In the genomic region with DNA sequence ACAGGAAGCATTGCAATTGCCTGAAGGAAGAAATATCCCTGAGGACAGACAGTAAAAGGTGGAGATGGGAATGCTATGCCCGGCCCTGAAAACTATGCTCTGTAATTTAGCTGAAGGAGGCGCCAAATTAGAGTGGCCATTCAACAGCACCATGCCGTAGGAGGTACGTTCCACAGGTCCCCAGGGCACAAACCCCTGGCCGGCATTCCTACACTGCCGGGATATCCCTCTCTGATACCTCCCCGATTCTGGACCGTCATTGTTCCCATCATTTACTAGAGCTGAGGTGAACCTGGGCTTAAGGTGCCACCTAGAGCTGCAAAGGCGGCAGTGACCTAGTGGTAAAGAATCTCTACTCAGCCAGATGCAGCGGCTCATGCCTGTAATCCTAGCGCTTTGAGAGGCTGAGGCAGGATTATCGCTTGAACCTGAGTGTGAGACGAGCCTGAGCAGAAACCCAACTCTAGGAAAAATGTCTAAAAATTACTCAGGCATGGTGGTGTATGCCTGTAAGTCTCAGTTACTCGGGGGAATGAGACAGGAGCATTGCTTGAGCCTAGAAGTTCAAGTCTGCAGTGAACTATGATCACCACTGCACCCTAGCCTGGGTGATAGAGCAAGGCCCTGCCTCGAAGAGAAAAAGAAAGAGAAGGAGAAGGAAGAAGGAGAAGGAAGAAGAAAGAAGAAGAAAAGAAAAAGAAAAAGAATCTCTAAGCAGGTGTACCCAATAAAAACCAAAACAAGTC, we compare ENCODE assay signal across 11 cellular contexts. TPM values are rescaled to one million over a fixed set of nuclear protein-coding genes. Genes with fewer than 3 reads are reported as not detected.
A peak's percentile ranks its signal among the peaks of the same experiment; 100 is the strongest.
DNase-seq lines count a peak whose midpoint lies in the region; ATAC-seq and TF ChIP-seq lines count a peak whose summit lies in the region.
"Had no signal": no experiment of that assay in that cellular context is flagged by ENCODE, and none has a peak within 500 bp of the region (broad histone marks: within the 10 kb centered on the region; RNA-seq: fewer than 3 reads in every experiment).

No MANE protein-coding gene starts in this region.

- peak; percentile 100 for ATAC-seq in WTC11
- ATAC-seq in upper lobe of right lung: peak; percentile 56
- no peak for ATAC-seq in natural killer cell

- no peaks in the 10 kb centered on the region for H3K9me3 ChIP-seq in iPS DF 6.9 (ENCODE audit: control insufficient read depth, insufficient read depth, low read length)
- no peaks in the 10 kb centered on the region for H3K9me3 ChIP-seq in upper lobe of right lung

- no peak overlapping the region for H3K4me3 ChIP-seq in iPS DF 6.9 (ENCODE audit: low read length)
- no peak overlapping the region for H3K4me3 ChIP-seq in upper lobe of right lung

- H3K27ac ChIP-seq in iPS DF 6.9 (ENCODE audit: low read length) (no peak overlapping the region), upper lobe of right lung (no peak overlapping the region)

- H3K4me3 Mint-ChIP-seq in activated naive CD4-positive, alpha-beta T cell treated with anti-CD3 and anti-CD28 coated beads for 36 hours: no peak overlapping the region
- peak overlapping the region; percentile 55 for H3K4me3 Mint-ChIP-seq in WTC11
- H3K4me3 Mint-ChIP-seq in natural killer cell: no peak overlapping the region
- H3K4me3 Mint-ChIP-seq: activated naive CD8-positive, alpha-beta T cell treated with anti-CD3 and anti-CD28 coated beads for 36 hours had no signal

- H3K27me3 ChIP-seq in iPS DF 6.9 (ENCODE audit: control insufficient read depth, insufficient read depth, low read length) (no peaks in the 10 kb centered on the region), upper lobe of right lung (peaks cover 6% of the 10 kb centered on the region)

- H3K36me3 Mint-ChIP-seq in activated naive CD4-positive, alpha-beta T cell treated with anti-CD3 and anti-CD28 coated beads for 36 hours (ENCODE audit: low read depth): no peaks in the 10 kb centered on the region
- H3K36me3 Mint-ChIP-seq in WTC11 (peaks cover 11% of the 10 kb centered on the region), natural killer cell (no peaks in the 10 kb centered on the region)
- H3K36me3 Mint-ChIP-seq: activated naive CD8-positive, alpha-beta T cell treated with anti-CD3 and anti-CD28 coated beads for 36 hours had no signal

- H3K27ac Mint-ChIP-seq in activated naive CD4-positive, alpha-beta T cell treated with anti-CD3 and anti-CD28 coated beads for 36 hours: no peak overlapping the region
- peak overlapping the region; percentile 69; the same call in 1 of the 2 replicates for H3K27ac Mint-ChIP-seq in WTC11
- no peak overlapping the region for H3K27ac Mint-ChIP-seq in natural killer cell
- H3K27ac Mint-ChIP-seq: activated naive CD8-positive, alpha-beta T cell treated with anti-CD3 and anti-CD28 coated beads for 36 hours had no signal

- H3K4me1 ChIP-seq in iPS DF 6.9 (ENCODE audit: control insufficient read depth, insufficient read depth, low read length): no peaks in the 10 kb centered on the region
- no peaks in the 10 kb centered on the region for H3K4me1 ChIP-seq in upper lobe of right lung

- WGBS in iPS DF 6.9 (ENCODE audit: insufficient coverage, insufficient read length): no CpG with 5 or more reads among the region's 15 CpGs

- peak; percentile 7 for DNase-seq in activated naive CD4-positive, alpha-beta T cell treated with anti-CD3 and anti-CD28 coated beads for 36 hours
- DNase-seq in activated naive CD4-positive, alpha-beta T cell treated with Interleukin-2 at 50 U/mL for 16 hours: no peak
- peak; percentile 68 for DNase-seq in WTC11 (ENCODE audit: low spot score)
- DNase-seq in iPS DF 6.9 (ENCODE audit: low read depth, low spot score): peak; percentile 78
- no peak for DNase-seq in upper lobe of right lung
- DNase-seq in HuH-7.5 (ENCODE audit: low spot score): no peak
- no peak for DNase-seq in natural killer cell
- no peak for DNase-seq in COLO829 (ENCODE audit: low spot score)
- DNase-seq: activated naive CD8-positive, alpha-beta T cell treated with anti-CD3 and anti-CD28 coated beads for 36 hours; GOT3; OCI-M1 had no signal

- CTCF ChIA-PET in activated naive CD4-positive, alpha-beta T cell treated with anti-CD3 and anti-CD28 coated beads for 36 hours (lab: Charles Lee): no interaction called here
- CTCF ChIA-PET in WTC11 (lab: Charles Lee): interaction anchor here (0.6 to 2.3 kb wide), 16 partner anchors 13 to 449 kb away, joined by 3 to 19 read pairs (median 4); partner anchors contain the start of genes PPP1R3C and TNKS2

- H3K36me3 ChIP-seq in iPS DF 6.9 (ENCODE audit: control insufficient read depth, insufficient read depth, low read length) (no peaks in the 10 kb centered on the region), upper lobe of right lung (no peaks in the 10 kb centered on the region)

- H3K9me3 Mint-ChIP-seq in activated naive CD4-positive, alpha-beta T cell treated with anti-CD3 and anti-CD28 coated beads for 36 hours: peaks cover 1% of the 10 kb centered on the region
- H3K9me3 Mint-ChIP-seq in WTC11 (peaks cover 20% of the 10 kb centered on the region), natural killer cell (no peaks in the 10 kb centered on the region)

- POLR2A ChIA-PET in WTC11 (lab: Charles Lee): interaction anchor here (0.7 kb wide), 1 partner anchor 178 kb away, joined by 4 read pairs; the partner anchor contains the start of gene BTAF1

- peaks cover 26% of the 10 kb centered on the region for H3K27me3 Mint-ChIP-seq in activated naive CD4-positive, alpha-beta T cell treated with anti-CD3 and anti-CD28 coated beads for 36 hours (ENCODE audit: low read depth)
- H3K27me3 Mint-ChIP-seq in WTC11 (ENCODE audit: low read depth) (peaks cover 13% of the 10 kb centered on the region), natural killer cell (ENCODE audit: low read depth in 2 of 2) (peaks cover 15 to 45% of the 10 kb centered on the region in 2 donors)

- intact Hi-C loops in activated naive CD4-positive, alpha-beta T cell treated with anti-CD3 and anti-CD28 coated beads for 36 hours (cut with micrococcal nuclease): no loop called here
- intact Hi-C loops in upper lobe of right lung (cut with DNase I) (no loop called here), natural killer cell (cut with micrococcal nuclease) (no loop called here)

- TF ChIP-seq CTCF in WTC11 (IDR thresholded peaks at IDR 0.05) (no peak), upper lobe of right lung (IDR thresholded peaks at IDR 0.05) (no peak), natural killer cell (IDR thresholded peaks at IDR 0.05) (no peak)

- no peaks in the 10 kb centered on the region for H3K4me1 Mint-ChIP-seq in activated naive CD4-positive, alpha-beta T cell treated with anti-CD3 and anti-CD28 coated beads for 36 hours (ENCODE audit: low read depth)
- H3K4me1 Mint-ChIP-seq in WTC11: peaks cover 10% of the 10 kb centered on the region
- H3K4me1 Mint-ChIP-seq in natural killer cell: no peaks in the 10 kb centered on the region
- H3K4me1 Mint-ChIP-seq: activated naive CD8-positive, alpha-beta T cell treated with anti-CD3 and anti-CD28 coated beads for 36 hours had no signal

TF ChIP-seq in WTC11, 78 proteins besides CTCF, POLR2A, EP300 and RAD21 (continues in another document):
- TF ChIP-seq NR2C2 (CRISPR knock-in tag; IDR thresholded peaks at IDR 0.05): no peak
- TF ChIP-seq SOX15 (CRISPR knock-in tag; IDR thresholded peaks at IDR 0.05): no peak
- TF ChIP-seq TCF7 (CRISPR knock-in tag; IDR thresholded peaks at IDR 0.05; ENCODE audit: low read depth): no peak
- no peak for TF ChIP-seq CREM (CRISPR knock-in tag; IDR thresholded peaks at IDR 0.05)
- no peak for TF ChIP-seq MXD4 (CRISPR knock-in tag; IDR thresholded peaks at IDR 0.05; ENCODE audit: borderline replicate concordance)
- TF ChIP-seq ZNF532 (CRISPR knock-in tag; IDR thresholded peaks at IDR 0.05; ENCODE audit: borderline replicate concordance): no peak
- TF ChIP-seq, protein P1, sequence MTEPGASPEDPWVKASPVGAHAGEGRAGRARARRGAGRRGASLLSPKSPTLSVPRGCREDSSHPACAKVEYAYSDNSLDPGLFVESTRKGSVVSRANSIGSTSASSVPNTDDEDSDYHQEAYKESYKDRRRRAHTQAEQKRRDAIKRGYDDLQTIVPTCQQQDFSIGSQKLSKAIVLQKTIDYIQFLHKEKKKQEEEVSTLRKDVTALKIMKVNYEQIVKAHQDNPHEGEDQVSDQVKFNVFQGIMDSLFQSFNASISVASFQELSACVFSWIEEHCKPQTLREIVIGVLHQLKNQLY (CRISPR knock-in tag; IDR thresholded peaks at IDR 0.05): no peak
- no peak for TF ChIP-seq ETV6 (CRISPR knock-in tag; IDR thresholded peaks at IDR 0.05)
- TF ChIP-seq FOXJ3 (CRISPR knock-in tag; IDR thresholded peaks at IDR 0.05; ENCODE audit: borderline replicate concordance): no peak
- no peak for TF ChIP-seq RORB (CRISPR knock-in tag; IDR thresholded peaks at IDR 0.05)

RNA-seq across cellular contexts. Expression of gene TNKS2, which starts 53.0 kb away (rescaled TPM):
- 10 to 100 TPM; 39.3 to 40.0 TPM for total RNA-seq in activated naive CD4-positive, alpha-beta T cell treated with anti-CD3 and anti-CD28 coated beads for 36 hours
- total RNA-seq in WTC11 (2021) (51.6 to 53.5 TPM (median 53.0 TPM) in 3 replicates), upper lobe of right lung (40.5 TPM), natural killer cell (10 to 100 TPM; 47.0 to 50.9 (median 47.9) TPM)

Comparison
In these comparisons a context has a peak if more than half of its experiments do, and no peak if none do; other contexts are left out.
1. DNase-seq: peak in activated naive CD4-positive, alpha-beta T cell treated with anti-CD3 and anti-CD28 coated beads for 36 hours (single experiment), WTC11 (single experiment) and iPS DF 6.9 (single experiment); none in activated naive CD4-positive, alpha-beta T cell treated with Interleukin-2 at 50 U/mL for 16 hours (single experiment), upper lobe of right lung (single experiment), HuH-7.5 (single experiment), natural killer cell (single experiment) and COLO829 (single experiment).
2. ATAC-seq: peak in WTC11 (single experiment) and upper lobe of right lung (single experiment); none in natural killer cell (0 of 3).